ENCODE assay signal across 21 cellular contexts in genomic region chr1:63903947-63904346, GRCh38.
A peak's percentile ranks its signal among the peaks of the same experiment; 100 is the strongest.
DNase-seq lines count a peak whose midpoint lies in the region; ATAC-seq, FAIRE-seq and TF ChIP-seq lines count a peak whose summit lies in the region.
"Had no signal": no experiment of that assay in that cellular context is flagged by ENCODE, and none has a peak within 500 bp of the region (broad histone marks: within the 10 kb centered on the region; RNA-seq: fewer than 3 reads in every experiment).

No MANE protein-coding gene starts in this region.

- no peak overlapping the region for H3K4me2 ChIP-seq in astrocyte (ENCODE audit: low read length)

- peaks cover 17% of the 10 kb centered on the region for H3K79me2 ChIP-seq in astrocyte (ENCODE audit: insufficient read depth, low read length)

- H2AFZ ChIP-seq in astrocyte (ENCODE audit: low read depth, low read length), result no peak overlapping the region

- no peak overlapping the region for H3K4me3 ChIP-seq in astrocyte (ENCODE audit: insufficient read depth, low read depth, low read length)

- peaks cover 9% of the 10 kb centered on the region for H4K20me1 ChIP-seq in astrocyte (ENCODE audit: insufficient read depth, low read length)

- no peaks in the 10 kb centered on the region for H3K36me3 ChIP-seq in astrocyte (ENCODE audit: insufficient read depth, low read length)

- H3K27me3 Mint-ChIP-seq in astrocyte (ENCODE audit: low read depth, unreplicated experiment) (no peaks in the 10 kb centered on the region), memory B cell (peaks cover under 1% of the 10 kb centered on the region)
- no peaks in the 10 kb centered on the region for H3K27me3 Mint-ChIP-seq in stimulated activated naive CD8-positive, alpha-beta T cell treated with anti-CD3 and anti-CD28 coated beads, Interleukin-15, amount 100 ng/mL, for 72 hours

- H3K9me3 ChIP-seq in astrocyte (ENCODE audit: insufficient read depth, low read depth, low read length), result no peaks in the 10 kb centered on the region

- peak; percentile 62 for ATAC-seq in memory B cell (ENCODE audit: low read depth)
- ATAC-seq in stimulated activated naive CD8-positive, alpha-beta T cell treated with anti-CD3 and anti-CD28 coated beads, Interleukin-15, amount 100 ng/mL, for 72 hours, result no peak
- ATAC-seq: Right ventricle myocardium inferior had no signal

- FAIRE-seq in GM12891 (lab: Jason Lieb, UNC) (no peak), astrocyte (lab: Jason Lieb, UNC) (no peak)
- FAIRE-seq: GM18507, HTR-8/SVneo, RCC 7860 had no signal

- H3K4me3 Mint-ChIP-seq in astrocyte (ENCODE audit: unreplicated experiment) (no peak overlapping the region), memory B cell (no peak overlapping the region)
- H3K4me3 Mint-ChIP-seq in stimulated activated naive CD8-positive, alpha-beta T cell treated with anti-CD3 and anti-CD28 coated beads, Interleukin-15, amount 100 ng/mL, for 72 hours, result no peak overlapping the region
- H3K4me3 Mint-ChIP-seq: IgD-negative memory B cell had no signal

- TF ChIP-seq CTCF in astrocyte (IDR thresholded peaks at IDR 0.05; ENCODE audit: insufficient read depth, low read depth, low read length), result no peak

- no peak overlapping the region for H3K9ac ChIP-seq in astrocyte (ENCODE audit: low read length)

- H3K9me3 Mint-ChIP-seq in astrocyte (ENCODE audit: unreplicated experiment) (no peaks in the 10 kb centered on the region), memory B cell (no peaks in the 10 kb centered on the region)
- no peaks in the 10 kb centered on the region for H3K9me3 Mint-ChIP-seq in stimulated activated naive CD8-positive, alpha-beta T cell treated with anti-CD3 and anti-CD28 coated beads, Interleukin-15, amount 100 ng/mL, for 72 hours
- H3K9me3 Mint-ChIP-seq: IgD-negative memory B cell had no signal

- TF ChIP-seq POLR2A in GM12891 (IDR thresholded peaks at IDR 0.05; ENCODE audit: low read depth, low read length), result no peak

- H3K4me1 Mint-ChIP-seq in astrocyte (ENCODE audit: low read depth, unreplicated experiment), result peaks cover 34% of the 10 kb centered on the region
- H3K4me1 Mint-ChIP-seq in memory B cell, result peaks cover 5% of the 10 kb centered on the region
- H3K4me1 Mint-ChIP-seq in stimulated activated naive CD8-positive, alpha-beta T cell treated with anti-CD3 and anti-CD28 coated beads, Interleukin-15, amount 100 ng/mL, for 72 hours, result no peaks in the 10 kb centered on the region

- H3K27ac ChIP-seq in astrocyte (ENCODE audit: low read depth, low read length), result no peak overlapping the region

- H3K4me1 ChIP-seq in astrocyte (ENCODE audit: insufficient read depth, low read length), result peaks cover 3% of the 10 kb centered on the region

- peak overlapping the region; percentile 64 for H3K27ac Mint-ChIP-seq in astrocyte (ENCODE audit: unreplicated experiment)
- H3K27ac Mint-ChIP-seq in memory B cell, result no peak overlapping the region
- H3K27ac Mint-ChIP-seq in stimulated activated naive CD8-positive, alpha-beta T cell treated with anti-CD3 and anti-CD28 coated beads, Interleukin-15, amount 100 ng/mL, for 72 hours, result no peak overlapping the region
- H3K27ac Mint-ChIP-seq: IgD-negative memory B cell had no signal

- DNase-seq in GM12891 (ENCODE audit: insufficient read length, low spot score) (no peak), astrocyte (ENCODE audit: low read depth) (no peak), memory B cell (ENCODE audit: low spot score in 2 of 2) (no peak), HUDEP-2 (lab: John Stamatoyannopoulos, UW; ENCODE audit: unreplicated experiment in 76 of 76) (no peak), activated gamma-delta T cell (lab: John Stamatoyannopoulos, UW) (no peak), MV-4-11 (lab: John Stamatoyannopoulos, UW) (no peak)
- DNase-seq in stimulated activated naive CD8-positive, alpha-beta T cell treated with anti-CD3 and anti-CD28 coated beads, Interleukin-15, amount 100 ng/mL, for 72 hours, result no peak
- DNase-seq: ACHN, GDM1, HCEC 1CT, Karpas-422, NCI-H1092, NCI-H1436 treated with DMSO at 0.1 percent for 48 hours, NCI-H2029, NCI-H2171, NCI-H446 treated with DMSO at 0.1 percent for 48 hours had no signal

- no peaks in the 10 kb centered on the region for H3K27me3 ChIP-seq in astrocyte (ENCODE audit: insufficient read depth, low read length)

- H3K36me3 Mint-ChIP-seq in astrocyte (ENCODE audit: low read depth, unreplicated experiment) (peaks cover 5% of the 10 kb centered on the region), memory B cell (no peaks in the 10 kb centered on the region)
- H3K36me3 Mint-ChIP-seq: IgD-negative memory B cell had no signal

TF ChIP-seq in GM12891, 5 proteins besides CTCF, POLR2A, EP300 and RAD21:
- TF ChIP-seq SPI1 (IDR thresholded peaks at IDR 0.05; ENCODE audit: low read depth, low read length) (peak; percentile 60; the same call in 1 of the 2 replicates), POLR2AphosphoS5 (IDR thresholded peaks at IDR 0.05; ENCODE audit: low read depth, low read length) (no peak)
